In genomic region chr14:99535448-99535847, GRCh38 we compare ENCODE assay signal across 1 cellular context.
TF ChIP-seq lines count a peak whose summit lies in the region.

No MANE protein-coding gene starts in this region.

TF ChIP-seq in IMR-90, 13 proteins besides CTCF, POLR2A, EP300 and RAD21:
- no peak for TF ChIP-seq RCOR1 (IDR thresholded peaks at IDR 0.05; ENCODE audit: insufficient replicate concordance, low read length)
- no peak for TF ChIP-seq SMC3 (IDR thresholded peaks at IDR 0.05; ENCODE audit: low read depth, low read length)
- no peak for TF ChIP-seq MXI1 (IDR thresholded peaks at IDR 0.05; ENCODE audit: borderline replicate concordance, low read depth, low read length)
- TF ChIP-seq CEBPB (IDR thresholded peaks at IDR 0.05; ENCODE audit: low read depth, low read length), result no peak
- no peak for TF ChIP-seq USF2 (IDR thresholded peaks at IDR 0.05; ENCODE audit: low read depth, low read length)
- no peak for TF ChIP-seq NFE2L2 (IDR thresholded peaks at IDR 0.05; ENCODE audit: low read depth, low read length)
- no peak for TF ChIP-seq FOS (IDR thresholded peaks at IDR 0.05; ENCODE audit: low read depth, low read length)
- no peak for TF ChIP-seq ELK1 (IDR thresholded peaks at IDR 0.05; ENCODE audit: borderline replicate concordance, low read depth, low read length)
- no peak for TF ChIP-seq MAZ (IDR thresholded peaks at IDR 0.05; ENCODE audit: borderline replicate concordance, low read depth, low read length)
- no peak for TF ChIP-seq MAFK (IDR thresholded peaks at IDR 0.05; ENCODE audit: low read depth, low read length)
- TF ChIP-seq RFX5 (IDR thresholded peaks at IDR 0.05; ENCODE audit: low read depth, low read length), result no peak
- TF ChIP-seq BHLHE40 (IDR thresholded peaks at IDR 0.05; ENCODE audit: low read depth, low read length), result no peak
- TF ChIP-seq CHD1 (IDR thresholded peaks at IDR 0.05; ENCODE audit: low read depth, low read length), result no peak
